In the genomic region with DNA sequence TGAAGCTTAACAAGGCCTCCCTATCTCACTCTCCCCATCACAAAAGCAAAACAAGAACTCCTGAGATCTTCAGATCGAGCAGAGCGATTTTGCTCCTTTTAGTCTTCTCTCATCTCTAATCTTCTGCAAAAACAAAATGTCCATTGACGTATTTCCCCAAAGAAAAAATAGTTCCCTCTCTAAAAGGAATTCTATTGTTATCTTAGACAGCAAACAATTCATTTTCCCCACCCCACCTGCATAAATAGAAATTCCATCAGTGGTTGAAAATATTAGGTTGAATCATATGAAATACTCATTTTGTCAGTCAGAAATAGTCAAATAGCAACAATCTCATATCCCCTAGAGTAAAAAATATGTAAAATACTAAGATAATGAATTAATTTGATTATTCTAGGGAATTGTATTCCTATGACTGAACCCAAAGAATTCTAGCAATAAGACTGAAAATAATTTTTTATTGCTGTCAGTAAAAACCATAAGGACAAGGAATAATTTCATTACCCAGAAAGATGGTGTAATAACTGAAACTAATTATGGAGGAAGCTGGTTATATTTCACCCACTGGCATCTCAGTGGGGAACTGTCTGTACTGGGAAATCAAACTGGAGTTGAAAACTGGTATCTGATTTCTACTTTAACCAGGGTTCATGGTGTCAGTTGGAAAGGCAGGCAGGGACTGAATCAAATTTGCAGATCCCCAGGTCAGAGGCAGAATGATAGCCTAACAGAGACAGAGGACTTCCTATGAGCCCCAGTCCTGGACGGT, we compare ENCODE assay signal across 17 cellular contexts.
"Had no signal": no experiment of that assay in that cellular context is flagged by ENCODE, and none has a peak within 500 bp of the region (broad histone marks: within the 10 kb centered on the region; RNA-seq: fewer than 3 reads in every experiment).

No MANE protein-coding gene starts in this region.

- H3K36me3 ChIP-seq: ovary, sigmoid colon, spleen, thyroid gland had no signal

- H3K27me3 ChIP-seq: ovary, sigmoid colon, thyroid gland had no signal

- H3K9me3 ChIP-seq: ovary, sigmoid colon, spleen, thyroid gland had no signal

- ATAC-seq: activated CD4-positive, alpha-beta T cell treated with anti-CD3 and anti-CD28 coated beads for 36 hours; effector memory CD8-positive, alpha-beta T cell; left colon; natural killer cell; WTC11 had no signal

- DNase-seq: activated CD4-positive, alpha-beta memory T cell treated with anti-CD3 and anti-CD28 coated beads for 36 hours; activated CD4-positive, alpha-beta T cell treated with anti-CD3 and anti-CD28 coated beads for 36 hours; activated gamma-delta T cell treated with Interleukin-2 at 50 U/mL for 16 hours; activated T-cell treated with anti-CD3 and anti-CD28 coated beads for 4 hours; effector memory CD8-positive, alpha-beta T cell; islet precursor cell; left colon; natural killer cell; ovary; sigmoid colon; spleen; stimulated activated CD4-positive, alpha-beta T cell treated with anti-CD3 and anti-CD28 coated beads, Interleukin-1b, Interleukin-23, amount 100 ng/mL, for 48 hours; stimulated activated CD8-positive, alpha-beta memory T cell treated with anti-CD3 and anti-CD28 coated beads, Interleukin-4, amount 100 ng/mL, for 48 hours; stimulated activated naive CD4-positive, alpha-beta T cell; thyroid gland had no signal

- H3K4me3 ChIP-seq: lung, ovary, sigmoid colon, spleen, thyroid gland had no signal

- H3K27ac ChIP-seq: ovary, sigmoid colon, spleen, thyroid gland had no signal
